Comparison of ENCODE assay signal across 10 cellular contexts in genomic region chr1:12180315-12180714, GRCh38. TPM values are rescaled to one million over a fixed set of nuclear protein-coding genes. Genes with fewer than 3 reads are reported as not detected.
DNase-seq lines count a peak whose midpoint lies in the region; ATAC-seq and TF ChIP-seq lines count a peak whose summit lies in the region.
"Had no signal": no experiment of that assay in that cellular context is flagged by ENCODE, and none has a peak within 500 bp of the region (broad histone marks: within the 10 kb centered on the region; RNA-seq: fewer than 3 reads in every experiment).

No MANE protein-coding gene starts in this region.

- no peak for DNase-seq in activated naive CD4-positive, alpha-beta T cell treated with anti-CD3 and anti-CD28 coated beads for 36 hours
- DNase-seq in globus pallidus (ENCODE audit: low spot score): peak; percentile 64
- no peak for DNase-seq in neural progenitor cell (ENCODE audit: low spot score)
- DNase-seq in vagina (ENCODE audit: extremely low spot score in 2 of 2): no peak
- no peak for DNase-seq in activated CD4-positive, alpha-beta memory T cell treated with anti-CD3 and anti-CD28 coated beads, Interleukin-2, amount 10 ng/mL, durations not matched to agents 7 days and 5 days
- DNase-seq in kidney glomerular epithelial cell (lab: John Stamatoyannopoulos, UW): no peak
- DNase-seq: activated CD4-positive, alpha-beta memory T cell treated with anti-CD3 and anti-CD28 coated beads for 36 hours had no signal

- TF ChIP-seq CTCF in neural progenitor cell (IDR thresholded peaks at IDR 0.05) (no peak), vagina (IDR thresholded peaks at IDR 0.05) (no peak)

- no peak for ATAC-seq in GM19467 (IDR thresholded peaks at IDR 0.05; ENCODE audit: unreplicated experiment)
- ATAC-seq: Panc1 had no signal

- no peaks in the 10 kb centered on the region for H4K20me1 ChIP-seq in neural progenitor cell (ENCODE audit: low read depth)

- H3K27ac Mint-ChIP-seq in activated naive CD4-positive, alpha-beta T cell treated with anti-CD3 and anti-CD28 coated beads, Interleukin-2, amount 50 U/mL, for 24 hours: peak overlapping the region; percentile 62
- no peak overlapping the region for H3K27ac Mint-ChIP-seq in activated naive CD4-positive, alpha-beta T cell treated with anti-CD3 and anti-CD28 coated beads for 36 hours
- H3K27ac Mint-ChIP-seq in neural progenitor cell: peak overlapping the region; percentile 69
- no peak overlapping the region for H3K27ac Mint-ChIP-seq in activated CD4-positive, alpha-beta memory T cell treated with anti-CD3 and anti-CD28 coated beads, Interleukin-2, amount 10 ng/mL, durations not matched to agents 7 days and 5 days

- H3K4me3 ChIP-seq in neural progenitor cell (no peak overlapping the region), vagina (no peak overlapping the region)

- no peak overlapping the region for H3K4me2 ChIP-seq in neural progenitor cell

- POLR2A ChIA-PET in activated CD4-positive, alpha-beta memory T cell treated with anti-CD3 and anti-CD28 coated beads, Interleukin-2, amount 10 ng/mL, durations not matched to agents 7 days and 5 days (lab: Charles Lee): interaction anchor here (0.9 to 27.5 kb wide), 2 partner anchors 12 to 24 kb away, joined by 3 to 918 read pairs; partner anchors contain the start of gene TNFRSF1B

- H3K9ac ChIP-seq in neural progenitor cell: no peak overlapping the region

- no peak overlapping the region for H2AFZ ChIP-seq in neural progenitor cell (replicated peaks)

- H3K4me1 ChIP-seq in neural progenitor cell (peaks cover 23% of the 10 kb centered on the region), vagina (peaks cover 94% of the 10 kb centered on the region)

- CTCF ChIA-PET in activated naive CD4-positive, alpha-beta T cell treated with anti-CD3 and anti-CD28 coated beads for 36 hours (lab: Charles Lee): interaction anchor here (1.2 kb wide), 1 partner anchor 56 kb away, joined by 5 read pairs; no protein-coding TSS in a partner anchor
- CTCF ChIA-PET in activated CD4-positive, alpha-beta memory T cell treated with anti-CD3 and anti-CD28 coated beads, Interleukin-2, amount 10 ng/mL, durations not matched to agents 7 days and 5 days (lab: Charles Lee): interaction anchor here (0.6 to 7.7 kb wide), 2 partner anchors 43 to 55 kb away, joined by 3 to 85 read pairs; no protein-coding TSS in a partner anchor

- H3K9me3 ChIP-seq in neural progenitor cell (ENCODE audit: low read depth): no peaks in the 10 kb centered on the region
- no peaks in the 10 kb centered on the region for H3K9me3 ChIP-seq in vagina

- H3K9me3 Mint-ChIP-seq in activated naive CD4-positive, alpha-beta T cell treated with anti-CD3 and anti-CD28 coated beads, Interleukin-2, amount 50 U/mL, for 24 hours: no peaks in the 10 kb centered on the region
- H3K9me3 Mint-ChIP-seq in activated naive CD4-positive, alpha-beta T cell treated with anti-CD3 and anti-CD28 coated beads for 36 hours: no peaks in the 10 kb centered on the region
- no peaks in the 10 kb centered on the region for H3K9me3 Mint-ChIP-seq in neural progenitor cell
- H3K9me3 Mint-ChIP-seq in activated CD4-positive, alpha-beta memory T cell treated with anti-CD3 and anti-CD28 coated beads, Interleukin-2, amount 10 ng/mL, durations not matched to agents 7 days and 5 days: no peaks in the 10 kb centered on the region
- H3K9me3 Mint-ChIP-seq: activated CD4-positive, alpha-beta memory T cell treated with anti-CD3 and anti-CD28 coated beads for 36 hours had no signal

- H3K4me3 Mint-ChIP-seq in activated naive CD4-positive, alpha-beta T cell treated with anti-CD3 and anti-CD28 coated beads, Interleukin-2, amount 50 U/mL, for 24 hours: no peak overlapping the region
- H3K4me3 Mint-ChIP-seq in activated naive CD4-positive, alpha-beta T cell treated with anti-CD3 and anti-CD28 coated beads for 36 hours: no peak overlapping the region
- H3K4me3 Mint-ChIP-seq in neural progenitor cell: no peak overlapping the region
- H3K4me3 Mint-ChIP-seq in activated CD4-positive, alpha-beta memory T cell treated with anti-CD3 and anti-CD28 coated beads, Interleukin-2, amount 10 ng/mL, durations not matched to agents 7 days and 5 days: no peak overlapping the region
- H3K4me3 Mint-ChIP-seq: activated CD4-positive, alpha-beta memory T cell treated with anti-CD3 and anti-CD28 coated beads for 36 hours had no signal

- no peaks in the 10 kb centered on the region for H3K79me2 ChIP-seq in neural progenitor cell (ENCODE audit: low read depth)

- peaks cover 2% of the 10 kb centered on the region for H3K36me3 Mint-ChIP-seq in activated naive CD4-positive, alpha-beta T cell treated with anti-CD3 and anti-CD28 coated beads, Interleukin-2, amount 50 U/mL, for 24 hours
- H3K36me3 Mint-ChIP-seq in activated naive CD4-positive, alpha-beta T cell treated with anti-CD3 and anti-CD28 coated beads for 36 hours (ENCODE audit: low read depth): peaks cover 25% of the 10 kb centered on the region
- no peaks in the 10 kb centered on the region for H3K36me3 Mint-ChIP-seq in neural progenitor cell
- peaks cover 81% of the 10 kb centered on the region for H3K36me3 Mint-ChIP-seq in activated CD4-positive, alpha-beta memory T cell treated with anti-CD3 and anti-CD28 coated beads, Interleukin-2, amount 10 ng/mL, durations not matched to agents 7 days and 5 days (ENCODE audit: low read depth)

- H3K27ac ChIP-seq in neural progenitor cell (no peak overlapping the region), vagina (peak overlapping the region; percentile 80)

- H3K36me3 ChIP-seq in neural progenitor cell (no peaks in the 10 kb centered on the region), vagina (no peaks in the 10 kb centered on the region)

- intact Hi-C loops in activated naive CD4-positive, alpha-beta T cell treated with anti-CD3 and anti-CD28 coated beads for 36 hours (cut with micrococcal nuclease): no loop called here
- intact Hi-C loops in vagina (cut with DNase I): no loop called here

- H3K4me1 Mint-ChIP-seq in activated naive CD4-positive, alpha-beta T cell treated with anti-CD3 and anti-CD28 coated beads, Interleukin-2, amount 50 U/mL, for 24 hours: peaks cover 78% of the 10 kb centered on the region
- H3K4me1 Mint-ChIP-seq in activated naive CD4-positive, alpha-beta T cell treated with anti-CD3 and anti-CD28 coated beads for 36 hours (ENCODE audit: low read depth): peaks cover 69% of the 10 kb centered on the region
- peaks cover 52% of the 10 kb centered on the region for H3K4me1 Mint-ChIP-seq in neural progenitor cell
- H3K4me1 Mint-ChIP-seq in activated CD4-positive, alpha-beta memory T cell treated with anti-CD3 and anti-CD28 coated beads, Interleukin-2, amount 10 ng/mL, durations not matched to agents 7 days and 5 days: peaks cover 78% of the 10 kb centered on the region

- no peak for TF ChIP-seq POLR2A in vagina (IDR thresholded peaks at IDR 0.05)

- peaks cover 5% of the 10 kb centered on the region for H3F3A ChIP-seq in neural progenitor cell (ENCODE audit: low read depth)

- H3K27me3 ChIP-seq in neural progenitor cell (no peaks in the 10 kb centered on the region), vagina (no peaks in the 10 kb centered on the region)

- H3K27me3 Mint-ChIP-seq in activated naive CD4-positive, alpha-beta T cell treated with anti-CD3 and anti-CD28 coated beads, Interleukin-2, amount 50 U/mL, for 24 hours: no peaks in the 10 kb centered on the region
- H3K27me3 Mint-ChIP-seq in activated naive CD4-positive, alpha-beta T cell treated with anti-CD3 and anti-CD28 coated beads for 36 hours (ENCODE audit: low read depth): no peaks in the 10 kb centered on the region
- H3K27me3 Mint-ChIP-seq in neural progenitor cell (ENCODE audit: insufficient read depth, low read depth): peaks cover 8% of the 10 kb centered on the region
- H3K27me3 Mint-ChIP-seq in activated CD4-positive, alpha-beta memory T cell treated with anti-CD3 and anti-CD28 coated beads, Interleukin-2, amount 10 ng/mL, durations not matched to agents 7 days and 5 days: no peaks in the 10 kb centered on the region
- H3K27me3 Mint-ChIP-seq: activated CD4-positive, alpha-beta memory T cell treated with anti-CD3 and anti-CD28 coated beads for 36 hours had no signal

RNA-seq across cellular contexts. Expression of gene TNFRSF1B, which starts 13.5 kb away (rescaled TPM):
- total RNA-seq in activated naive CD4-positive, alpha-beta T cell treated with anti-CD3 and anti-CD28 coated beads for 36 hours: 10 to 100 TPM; 69.4 to 75.7 TPM
- total RNA-seq in neural progenitor cell (ENCODE audit: low replicate concordance) (0.04 and 0.22 TPM in 2 replicates), vagina (41.0 TPM)
- total RNA-seq in activated CD4-positive, alpha-beta memory T cell treated with anti-CD3 and anti-CD28 coated beads, Interleukin-2, amount 10 ng/mL, durations not matched to agents 7 days and 5 days: 100 to 1,000 TPM; 434 to 447 TPM

RNA-seq across cellular contexts. Expression of gene VPS13D, which starts 49.5 kb away (rescaled TPM):
- 10 to 100 TPM; 20.0 to 23.3 TPM for total RNA-seq in activated naive CD4-positive, alpha-beta T cell treated with anti-CD3 and anti-CD28 coated beads for 36 hours
- 15.1 and 16.4 TPM in 2 replicates for total RNA-seq in neural progenitor cell (ENCODE audit: low replicate concordance)
- total RNA-seq in vagina: 88.9 TPM
- 10 to 100 TPM; 28.1 to 31.4 TPM for total RNA-seq in activated CD4-positive, alpha-beta memory T cell treated with anti-CD3 and anti-CD28 coated beads, Interleukin-2, amount 10 ng/mL, durations not matched to agents 7 days and 5 days

Comparison
In these comparisons a context has a peak if more than half of its experiments do, and no peak if none do; other contexts are left out.
1. H3K27ac Mint-ChIP-seq: peak in activated naive CD4-positive, alpha-beta T cell treated with anti-CD3 and anti-CD28 coated beads, Interleukin-2, amount 50 U/mL, for 24 hours (single experiment) and neural progenitor cell (single experiment); none in activated naive CD4-positive, alpha-beta T cell treated with anti-CD3 and anti-CD28 coated beads for 36 hours (single experiment) and activated CD4-positive, alpha-beta memory T cell treated with anti-CD3 and anti-CD28 coated beads, Interleukin-2, amount 10 ng/mL, durations not matched to agents 7 days and 5 days (single experiment).
2. RNA of gene TNFRSF1B, which starts 13.5 kb away (total RNA-seq): 434 to 447 TPM in activated CD4-positive, alpha-beta memory T cell treated with anti-CD3 and anti-CD28 coated beads, Interleukin-2, amount 10 ng/mL, durations not matched to agents 7 days and 5 days, 69.4 to 75.7 TPM in activated naive CD4-positive, alpha-beta T cell treated with anti-CD3 and anti-CD28 coated beads for 36 hours and 41.0 TPM in vagina (single experiment); 0.04 to 0.22 TPM in neural progenitor cell; every median in the first group is over 10 times any median in the second.